Comparison of ENCODE assay signal across 8 cellular contexts in the genomic region with DNA sequence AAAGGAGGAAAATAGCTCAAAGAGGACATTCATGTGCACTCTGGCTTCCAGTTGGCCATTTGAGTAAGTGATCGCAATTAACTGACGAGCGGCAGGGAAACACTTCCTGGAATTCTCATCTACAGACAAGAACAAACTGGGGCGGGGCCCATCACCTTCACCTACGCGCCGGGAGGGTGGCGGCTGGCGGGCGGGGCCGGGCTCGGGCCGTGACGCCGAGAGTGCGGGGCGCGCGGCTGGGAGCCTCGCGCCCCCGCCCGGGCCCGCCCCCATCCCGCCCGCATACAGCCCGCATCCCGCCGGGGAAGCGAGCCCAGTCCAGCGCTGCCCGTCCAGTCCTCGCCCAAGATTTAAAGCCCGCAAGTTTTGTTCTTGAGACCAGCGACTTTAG. TPM values are rescaled to one million over a fixed set of nuclear protein-coding genes. Genes with fewer than 3 reads are reported as not detected.
DNase-seq lines count a peak whose midpoint lies in the region; ATAC-seq and TF ChIP-seq lines count a peak whose summit lies in the region.

A gene with protein sequence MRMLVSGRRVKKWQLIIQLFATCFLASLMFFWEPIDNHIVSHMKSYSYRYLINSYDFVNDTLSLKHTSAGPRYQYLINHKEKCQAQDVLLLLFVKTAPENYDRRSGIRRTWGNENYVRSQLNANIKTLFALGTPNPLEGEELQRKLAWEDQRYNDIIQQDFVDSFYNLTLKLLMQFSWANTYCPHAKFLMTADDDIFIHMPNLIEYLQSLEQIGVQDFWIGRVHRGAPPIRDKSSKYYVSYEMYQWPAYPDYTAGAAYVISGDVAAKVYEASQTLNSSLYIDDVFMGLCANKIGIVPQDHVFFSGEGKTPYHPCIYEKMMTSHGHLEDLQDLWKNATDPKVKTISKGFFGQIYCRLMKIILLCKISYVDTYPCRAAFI (plus strand): TSS at position 281 of the 391 bp plus-strand sequence. CDS start 16,546 bp downstream, outside the sequence.

- no peaks in the 10 kb centered on the region for H3K36me3 Mint-ChIP-seq in CD8-positive, alpha-beta T cell
- no peaks in the 10 kb centered on the region for H3K36me3 Mint-ChIP-seq in activated CD8-positive, alpha-beta T cell treated with anti-CD3 and anti-CD28 coated beads, Interleukin-2, amount 10 ng/mL, durations not matched to agents 7 days and 5 days (ENCODE audit: low read depth)
- H3K36me3 Mint-ChIP-seq in nephron progenitor cell (ENCODE audit: low read depth), result peaks cover 20% of the 10 kb centered on the region

- H3K27me3 ChIP-seq in CD8-positive, alpha-beta T cell (ENCODE audit: insufficient read depth, low read length), result peaks cover 18% of the 10 kb centered on the region
- H3K27me3 ChIP-seq in fibroblast of lung (ENCODE audit: control insufficient read depth, insufficient read depth, low read length), result peaks cover 4% of the 10 kb centered on the region
- no peaks in the 10 kb centered on the region for H3K27me3 ChIP-seq in upper lobe of right lung

- H3K27ac ChIP-seq in CD8-positive, alpha-beta T cell (ENCODE audit: low read depth, low read length), result no peak within 1 kb of the TSS
- H3K27ac ChIP-seq in fibroblast of lung (ENCODE audit: insufficient read depth, low read length), result no peak within 1 kb of the TSS
- H3K27ac ChIP-seq in upper lobe of right lung, result peak within 1 kb of the TSS; percentile 90

- peaks cover 30% of the 10 kb centered on the region for H3K27me3 Mint-ChIP-seq in CD8-positive, alpha-beta T cell (ENCODE audit: low read depth)
- peaks cover 19% of the 10 kb centered on the region for H3K27me3 Mint-ChIP-seq in activated CD8-positive, alpha-beta T cell treated with anti-CD3 and anti-CD28 coated beads, Interleukin-2, amount 10 ng/mL, durations not matched to agents 7 days and 5 days (ENCODE audit: low read depth)
- H3K27me3 Mint-ChIP-seq in nephron progenitor cell (ENCODE audit: low read depth, poor library complexity), result peaks cover 7% of the 10 kb centered on the region

- no peaks in the 10 kb centered on the region for H3K36me3 ChIP-seq in CD8-positive, alpha-beta T cell (ENCODE audit: insufficient read depth, low read length)
- H3K36me3 ChIP-seq in fibroblast of lung (ENCODE audit: control insufficient read depth, insufficient read depth, low read length) (no peaks in the 10 kb centered on the region), upper lobe of right lung (no peaks in the 10 kb centered on the region)

- peak within 1 kb of the TSS; percentile 59 for H3K9ac ChIP-seq in fibroblast of lung (ENCODE audit: insufficient read depth, low read length)

- DNase-seq in CD8-positive, alpha-beta T cell, result peak in 2 of 7 experiments; percentile 26 to 30
- peak; percentile 96 for DNase-seq in NCI-H1105 treated with DMSO at 0.1 percent for 48 hours (lab: John Stamatoyannopoulos, UW)
- peak; percentile 37 for DNase-seq in activated CD8-positive, alpha-beta T cell treated with anti-CD3 and anti-CD28 coated beads, Interleukin-2, amount 10 ng/mL, durations not matched to agents 7 days and 5 days
- DNase-seq in fibroblast of lung (ENCODE audit: low read depth in 2 of 2), result peak in 1 of 2 donors; percentile 8
- peak; percentile 58 for DNase-seq in nephron progenitor cell
- DNase-seq in upper lobe of right lung, result peak; percentile 92
- DNase-seq in NCI-H524 treated with DMSO at 0.1 percent for 48 hours (lab: John Stamatoyannopoulos, UW), result no peak
- no peak for DNase-seq in MV-4-11 (lab: John Stamatoyannopoulos, UW)

- TF ChIP-seq CTCF in CD8-positive, alpha-beta T cell (IDR thresholded peaks at IDR 0.05), result no peak
- TF ChIP-seq CTCF in fibroblast of lung (conservative IDR thresholded peaks at IDR 0.05 in 1 of 2, IDR thresholded peaks at IDR 0.05 in 1 of 2; ENCODE audit: low read depth in 1 of 2, low read length in 2 of 2) (no peak), nephron progenitor cell (IDR thresholded peaks at IDR 0.05) (no peak), upper lobe of right lung (IDR thresholded peaks at IDR 0.05) (no peak)

- H2AFZ ChIP-seq in fibroblast of lung (ENCODE audit: low read length), result peak within 1 kb of the TSS; percentile 75

- peaks cover 5% of the 10 kb centered on the region for H3K4me1 ChIP-seq in CD8-positive, alpha-beta T cell (ENCODE audit: insufficient read depth, low read length)
- H3K4me1 ChIP-seq in fibroblast of lung (ENCODE audit: control insufficient read depth, extremely low read depth, insufficient read depth, low read length), result no peaks in the 10 kb centered on the region
- H3K4me1 ChIP-seq in upper lobe of right lung, result peaks cover 6% of the 10 kb centered on the region

- peak; percentile 55 for ATAC-seq in CD8-positive, alpha-beta T cell
- ATAC-seq in activated CD8-positive, alpha-beta T cell treated with anti-CD3 and anti-CD28 coated beads, Interleukin-2, amount 10 ng/mL, durations not matched to agents 7 days and 5 days, result peak; percentile 31
- peak; percentile 85 for ATAC-seq in upper lobe of right lung

- H3K4me2 ChIP-seq in fibroblast of lung (ENCODE audit: extremely low read depth, insufficient read depth, low read length), result peak within 1 kb of the TSS; percentile 65

- POLR2A ChIA-PET in CD8-positive, alpha-beta T cell (lab: Charles Lee), result interaction anchor here (0.6 kb wide), 1 partner anchor 9 kb away, joined by 4 read pairs; no protein-coding TSS in a partner anchor
- POLR2A ChIA-PET in activated CD8-positive, alpha-beta T cell treated with anti-CD3 and anti-CD28 coated beads, Interleukin-2, amount 10 ng/mL, durations not matched to agents 7 days and 5 days (lab: Charles Lee), result interaction anchor here (1.0 kb wide), 1 partner anchor 28 kb away, joined by 5 read pairs; no protein-coding TSS in a partner anchor

- H3K4me3 Mint-ChIP-seq in CD8-positive, alpha-beta T cell, result peak within 1 kb of the TSS; percentile 75
- peak within 1 kb of the TSS; percentile 72 for H3K4me3 Mint-ChIP-seq in activated CD8-positive, alpha-beta T cell treated with anti-CD3 and anti-CD28 coated beads, Interleukin-2, amount 10 ng/mL, durations not matched to agents 7 days and 5 days
- H3K4me3 Mint-ChIP-seq in nephron progenitor cell, result peak within 1 kb of the TSS; percentile 86

- H3K9me3 ChIP-seq in CD8-positive, alpha-beta T cell (ENCODE audit: low read length), result no peaks in the 10 kb centered on the region
- H3K9me3 ChIP-seq in fibroblast of lung (ENCODE audit: control insufficient read depth, insufficient read depth, low read depth, low read length), result no peaks in the 10 kb centered on the region
- H3K9me3 ChIP-seq in upper lobe of right lung, result no peaks in the 10 kb centered on the region

- H3K4me1 Mint-ChIP-seq in CD8-positive, alpha-beta T cell (ENCODE audit: low read depth), result peaks cover 8% of the 10 kb centered on the region
- H3K4me1 Mint-ChIP-seq in activated CD8-positive, alpha-beta T cell treated with anti-CD3 and anti-CD28 coated beads, Interleukin-2, amount 10 ng/mL, durations not matched to agents 7 days and 5 days (ENCODE audit: low read depth), result peaks cover 9% of the 10 kb centered on the region
- peaks cover 43% of the 10 kb centered on the region for H3K4me1 Mint-ChIP-seq in nephron progenitor cell

- H3K27ac Mint-ChIP-seq in CD8-positive, alpha-beta T cell, result no peak within 1 kb of the TSS
- no peak within 1 kb of the TSS for H3K27ac Mint-ChIP-seq in activated CD8-positive, alpha-beta T cell treated with anti-CD3 and anti-CD28 coated beads, Interleukin-2, amount 10 ng/mL, durations not matched to agents 7 days and 5 days
- H3K27ac Mint-ChIP-seq in nephron progenitor cell, result no peak within 1 kb of the TSS

- intact Hi-C loops in CD8-positive, alpha-beta T cell (cut with DNase I, micrococcal nuclease), result loop anchor here in 1 of 2 experiments (10.0 kb wide), 1 partner anchor 132 kb away; no protein-coding TSS in a partner anchor
- intact Hi-C loops in upper lobe of right lung (cut with DNase I), result no loop called here

- H3K79me2 ChIP-seq in fibroblast of lung (ENCODE audit: control insufficient read depth, insufficient read depth, low read length), result no peaks in the 10 kb centered on the region

- H3K4me3 ChIP-seq in CD8-positive, alpha-beta T cell (ENCODE audit: low read depth, low read length), result peak within 1 kb of the TSS; percentile 57
- H3K4me3 ChIP-seq in fibroblast of lung (replicated peaks in 1 of 4; ENCODE audit: control extremely low read depth in 1 of 4, insufficient read depth in 1 of 4, low read depth in 3 of 4, low read length in 4 of 4) (peak within 1 kb of the TSS; percentile 60 to 85 (median 68)), upper lobe of right lung (peak within 1 kb of the TSS; percentile 81)

- CTCF ChIA-PET in CD8-positive, alpha-beta T cell (lab: Charles Lee), result interaction anchor here (1.2 to 2.2 kb wide), 2 partner anchors 13 to 56 kb away, joined by 3 to 6 read pairs; no protein-coding TSS in a partner anchor
- CTCF ChIA-PET in activated CD8-positive, alpha-beta T cell treated with anti-CD3 and anti-CD28 coated beads, Interleukin-2, amount 10 ng/mL, durations not matched to agents 7 days and 5 days (lab: Charles Lee), result interaction anchor here (0.9 to 6.3 kb wide), 3 partner anchors 10 to 131 kb away, joined by 3 to 39 read pairs (median 3); no protein-coding TSS in a partner anchor

- peaks cover 2% of the 10 kb centered on the region for H3K9me3 Mint-ChIP-seq in CD8-positive, alpha-beta T cell
- H3K9me3 Mint-ChIP-seq in activated CD8-positive, alpha-beta T cell treated with anti-CD3 and anti-CD28 coated beads, Interleukin-2, amount 10 ng/mL, durations not matched to agents 7 days and 5 days (ENCODE audit: insufficient read depth), result no peaks in the 10 kb centered on the region
- H3K9me3 Mint-ChIP-seq in nephron progenitor cell, result no peaks in the 10 kb centered on the region

- H4K20me1 ChIP-seq in fibroblast of lung (ENCODE audit: control insufficient read depth, extremely low read depth, insufficient read depth, low read length), result no peaks in the 10 kb centered on the region

RNA-seq across cellular contexts. Expression of the gene that starts here (rescaled TPM):
- total RNA-seq in CD8-positive, alpha-beta T cell, result 1 to 10 TPM; 1.1 to 1.2 TPM
- total RNA-seq in activated CD8-positive, alpha-beta T cell treated with anti-CD3 and anti-CD28 coated beads, Interleukin-2, amount 10 ng/mL, durations not matched to agents 7 days and 5 days, result 1 to 10 TPM in 1 of 2 experiments, under 1 TPM in 1; 0.86 to 1.4 TPM
- total RNA-seq in fibroblast of lung, result 1.3 and 2.8 TPM in 2 replicates
- polyA plus RNA-seq in fibroblast of lung, result 0.96 and 1.7 TPM in 2 replicates
- 1.2 and 1.3 TPM in 2 replicates for polyA plus RNA-seq in fibroblast of lung (2012)
- 0.37 TPM in 1 of 2 replicates, not detected in the other for polyA minus RNA-seq in fibroblast of lung (ENCODE audit: low replicate concordance)
- total RNA-seq in upper lobe of right lung, result 31.0 TPM

Comparison
In these comparisons a context has a peak if more than half of its experiments do, and no peak if none do; other contexts are left out.
1. ATAC-seq: peak in every context shown above with its lines; median percentile 85 in upper lobe of right lung; 55 in CD8-positive, alpha-beta T cell; 31 in activated CD8-positive, alpha-beta T cell treated with anti-CD3 and anti-CD28 coated beads, Interleukin-2, amount 10 ng/mL, durations not matched to agents 7 days and 5 days.
2. DNase-seq: peak in NCI-H1105 treated with DMSO at 0.1 percent for 48 hours (single experiment), activated CD8-positive, alpha-beta T cell treated with anti-CD3 and anti-CD28 coated beads, Interleukin-2, amount 10 ng/mL, durations not matched to agents 7 days and 5 days (single experiment), nephron progenitor cell (single experiment) and upper lobe of right lung (single experiment); none in NCI-H524 treated with DMSO at 0.1 percent for 48 hours (single experiment) and MV-4-11 (single experiment).
3. Peak in every context shown above with its lines, with median percentiles within 50 percentile points of each other: H3K4me3 ChIP-seq and H3K4me3 Mint-ChIP-seq.